14 cellular contexts compared by ENCODE assay signal in the genomic region with DNA sequence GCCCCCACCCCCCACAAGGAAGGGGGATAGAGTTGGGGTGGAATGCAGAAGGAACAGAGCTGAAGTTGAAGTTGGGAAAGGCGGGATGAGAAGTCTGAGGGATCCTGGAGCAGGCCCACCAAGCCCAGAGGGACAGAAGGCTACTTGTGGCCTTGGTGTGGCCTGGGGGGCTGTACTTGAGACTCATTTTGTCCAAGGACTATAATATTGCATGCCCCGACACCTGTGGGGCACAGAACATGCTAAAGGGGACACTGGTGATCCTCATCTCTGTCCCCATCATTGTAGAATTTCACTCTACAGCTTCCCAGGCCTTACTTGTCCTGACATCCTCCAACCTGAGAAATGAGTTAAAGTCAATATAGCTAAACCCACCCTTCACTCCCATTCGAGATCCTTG. TPM values are rescaled to one million over a fixed set of nuclear protein-coding genes. Genes with fewer than 3 reads are reported as not detected.
DNase-seq lines count a peak whose midpoint lies in the region; ATAC-seq, FAIRE-seq and TF ChIP-seq lines count a peak whose summit lies in the region.
"Had no signal": no experiment of that assay in that cellular context is flagged by ENCODE, and none has a peak within 500 bp of the region (broad histone marks: within the 10 kb centered on the region; RNA-seq: fewer than 3 reads in every experiment).

No MANE protein-coding gene starts in this region.

- no peak overlapping the region for H3K4me2 ChIP-seq in astrocyte (ENCODE audit: low read length)

- H3K36me3 ChIP-seq in astrocyte (ENCODE audit: insufficient read depth, low read length) (peaks cover 4% of the 10 kb centered on the region), thoracic aorta (no peaks in the 10 kb centered on the region)

- no peak for TF ChIP-seq CTCF in activated CD8-positive, alpha-beta T cell treated with anti-CD3 and anti-CD28 coated beads for 36 hours (IDR thresholded peaks at IDR 0.05)
- TF ChIP-seq CTCF in astrocyte (IDR thresholded peaks at IDR 0.05; ENCODE audit: insufficient read depth, low read depth, low read length) (no peak), thoracic aorta (IDR thresholded peaks at IDR 0.05) (no peak)

- H3K4me1 ChIP-seq in astrocyte (ENCODE audit: insufficient read depth, low read length) = peaks cover 14% of the 10 kb centered on the region
- H3K4me1 ChIP-seq in thoracic aorta (ENCODE audit: control insufficient read depth in 1 of 2, low read depth in 2 of 2) = peaks cover 11 to 51% of the 10 kb centered on the region in 2 donors

- H3K27me3 Mint-ChIP-seq in activated CD8-positive, alpha-beta T cell treated with anti-CD3 and anti-CD28 coated beads for 36 hours = peaks cover 43% of the 10 kb centered on the region
- peaks cover 46% of the 10 kb centered on the region for H3K27me3 Mint-ChIP-seq in activated CD8-positive, alpha-beta T cell treated with anti-CD3 and anti-CD28 coated beads, Interleukin-2, amount 10 ng/mL, durations not matched to agents 7 days and 5 days (ENCODE audit: low read depth)
- H3K27me3 Mint-ChIP-seq in astrocyte (ENCODE audit: low read depth, unreplicated experiment) = peaks cover 41% of the 10 kb centered on the region
- peaks cover 20% of the 10 kb centered on the region for H3K27me3 Mint-ChIP-seq in memory B cell

- no peak for FAIRE-seq in astrocyte (lab: Jason Lieb, UNC)

- intact Hi-C loops in activated CD8-positive, alpha-beta T cell treated with anti-CD3 and anti-CD28 coated beads for 36 hours (cut with micrococcal nuclease) = loop anchor here (2.0 to 5.0 kb wide), 3 partner anchors 14 to 76 kb away; no protein-coding TSS in a partner anchor

- H3K9me3 ChIP-seq in astrocyte (ENCODE audit: insufficient read depth, low read depth, low read length) = no peaks in the 10 kb centered on the region
- H3K9me3 ChIP-seq in thoracic aorta = no peaks in the 10 kb centered on the region

- no peak for DNase-seq in activated CD8-positive, alpha-beta T cell treated with anti-CD3 and anti-CD28 coated beads for 36 hours
- DNase-seq in activated CD8-positive, alpha-beta T cell treated with anti-CD3 and anti-CD28 coated beads, Interleukin-2, amount 10 ng/mL, durations not matched to agents 7 days and 5 days = no peak
- DNase-seq in astrocyte (ENCODE audit: low read depth) = no peak
- no peak for DNase-seq in memory B cell (ENCODE audit: low spot score in 2 of 2)
- DNase-seq in thoracic aorta (ENCODE audit: low spot score) = no peak
- DNase-seq in activated gamma-delta T cell treated with Interleukin-2 at 50 U/mL for 16 hours = no peak
- DNase-seq: HCEC 1CT, Karpas-422, mammary epithelial cell, NCI-H2227 treated with DMSO at 0.1 percent for 48 hours had no signal

- no peak overlapping the region for H3K4me3 ChIP-seq in astrocyte (ENCODE audit: insufficient read depth, low read depth, low read length)
- peak overlapping the region; percentile 70 for H3K4me3 ChIP-seq in thoracic aorta

- ATAC-seq in activated CD8-positive, alpha-beta T cell treated with anti-CD3 and anti-CD28 coated beads for 36 hours = no peak
- ATAC-seq in activated CD8-positive, alpha-beta T cell treated with anti-CD3 and anti-CD28 coated beads, Interleukin-2, amount 10 ng/mL, durations not matched to agents 7 days and 5 days = no peak
- ATAC-seq in memory B cell (ENCODE audit: low read depth) (no peak), thoracic aorta (ENCODE audit: insufficient number of reproducible peaks, low FRiP score, low read depth) (no peak), HG02571 (IDR thresholded peaks at IDR 0.05; ENCODE audit: unreplicated experiment) (no peak), GM19395 (IDR thresholded peaks at IDR 0.05; ENCODE audit: unreplicated experiment) (no peak)

- no peak overlapping the region for H3K9ac ChIP-seq in astrocyte (ENCODE audit: low read length)

- H3K27me3 ChIP-seq in astrocyte (ENCODE audit: insufficient read depth, low read length) (peaks cover 34% of the 10 kb centered on the region), thoracic aorta (replicated peaks; ENCODE audit: insufficient read depth) (no peaks in the 10 kb centered on the region)

- peak overlapping the region; percentile 10 for H3K4me3 Mint-ChIP-seq in activated CD8-positive, alpha-beta T cell treated with anti-CD3 and anti-CD28 coated beads for 36 hours
- H3K4me3 Mint-ChIP-seq in activated CD8-positive, alpha-beta T cell treated with anti-CD3 and anti-CD28 coated beads, Interleukin-2, amount 10 ng/mL, durations not matched to agents 7 days and 5 days = no peak overlapping the region
- H3K4me3 Mint-ChIP-seq in astrocyte (ENCODE audit: unreplicated experiment) (peak overlapping the region; percentile 76), memory B cell (peak overlapping the region; percentile 68)

- CTCF ChIA-PET in activated CD8-positive, alpha-beta T cell treated with anti-CD3 and anti-CD28 coated beads for 36 hours (lab: Charles Lee) = interaction anchor here (1.0 to 7.2 kb wide), 8 partner anchors 9 to 115 kb away, joined by 3 to 92 read pairs (median 14); a partner anchor contains a TSS
- CTCF ChIA-PET in activated CD8-positive, alpha-beta T cell treated with anti-CD3 and anti-CD28 coated beads, Interleukin-2, amount 10 ng/mL, durations not matched to agents 7 days and 5 days (lab: Charles Lee) = interaction anchor here (1.2 to 6.6 kb wide), 5 partner anchors 16 to 92 kb away, joined by 4 to 108 read pairs (median 34); no protein-coding TSS in a partner anchor

- no peaks in the 10 kb centered on the region for H3K36me3 Mint-ChIP-seq in activated CD8-positive, alpha-beta T cell treated with anti-CD3 and anti-CD28 coated beads for 36 hours (ENCODE audit: low read depth)
- no peaks in the 10 kb centered on the region for H3K36me3 Mint-ChIP-seq in activated CD8-positive, alpha-beta T cell treated with anti-CD3 and anti-CD28 coated beads, Interleukin-2, amount 10 ng/mL, durations not matched to agents 7 days and 5 days (ENCODE audit: low read depth)
- H3K36me3 Mint-ChIP-seq in astrocyte (ENCODE audit: low read depth, unreplicated experiment) = peaks cover 12% of the 10 kb centered on the region
- no peaks in the 10 kb centered on the region for H3K36me3 Mint-ChIP-seq in memory B cell

- no peak overlapping the region for H3K27ac Mint-ChIP-seq in activated CD8-positive, alpha-beta T cell treated with anti-CD3 and anti-CD28 coated beads for 36 hours
- no peak overlapping the region for H3K27ac Mint-ChIP-seq in activated CD8-positive, alpha-beta T cell treated with anti-CD3 and anti-CD28 coated beads, Interleukin-2, amount 10 ng/mL, durations not matched to agents 7 days and 5 days
- H3K27ac Mint-ChIP-seq in astrocyte (ENCODE audit: unreplicated experiment) = no peak overlapping the region
- no peak overlapping the region for H3K27ac Mint-ChIP-seq in memory B cell

- H3K27ac ChIP-seq in astrocyte (ENCODE audit: low read depth, low read length) = no peak overlapping the region
- H3K27ac ChIP-seq in thoracic aorta = peak overlapping the region; percentile 81 to 83

- POLR2A ChIA-PET in activated CD8-positive, alpha-beta T cell treated with anti-CD3 and anti-CD28 coated beads for 36 hours (lab: Charles Lee) = interaction anchor here (1.0 kb wide), 1 partner anchor 32 kb away, joined by 3 read pairs; no protein-coding TSS in a partner anchor
- POLR2A ChIA-PET in activated CD8-positive, alpha-beta T cell treated with anti-CD3 and anti-CD28 coated beads, Interleukin-2, amount 10 ng/mL, durations not matched to agents 7 days and 5 days (lab: Charles Lee) = interaction anchor here (2.8 kb wide), 1 partner anchor 14 kb away, joined by 7 read pairs; no protein-coding TSS in a partner anchor

- H3K79me2 ChIP-seq in astrocyte (ENCODE audit: insufficient read depth, low read length) = no peaks in the 10 kb centered on the region

- H2AFZ ChIP-seq in astrocyte (ENCODE audit: low read depth, low read length) = no peak overlapping the region

- peaks cover 36% of the 10 kb centered on the region for H4K20me1 ChIP-seq in astrocyte (ENCODE audit: insufficient read depth, low read length)

- H3K4me1 Mint-ChIP-seq in activated CD8-positive, alpha-beta T cell treated with anti-CD3 and anti-CD28 coated beads for 36 hours (ENCODE audit: low read depth) = peaks cover 24% of the 10 kb centered on the region
- H3K4me1 Mint-ChIP-seq in activated CD8-positive, alpha-beta T cell treated with anti-CD3 and anti-CD28 coated beads, Interleukin-2, amount 10 ng/mL, durations not matched to agents 7 days and 5 days (ENCODE audit: low read depth) = peaks cover 37% of the 10 kb centered on the region
- peaks cover 16% of the 10 kb centered on the region for H3K4me1 Mint-ChIP-seq in astrocyte (ENCODE audit: low read depth, unreplicated experiment)
- peaks cover 37% of the 10 kb centered on the region for H3K4me1 Mint-ChIP-seq in memory B cell

- H3K9me3 Mint-ChIP-seq in activated CD8-positive, alpha-beta T cell treated with anti-CD3 and anti-CD28 coated beads for 36 hours = no peaks in the 10 kb centered on the region
- H3K9me3 Mint-ChIP-seq in activated CD8-positive, alpha-beta T cell treated with anti-CD3 and anti-CD28 coated beads, Interleukin-2, amount 10 ng/mL, durations not matched to agents 7 days and 5 days (ENCODE audit: insufficient read depth) = no peaks in the 10 kb centered on the region
- H3K9me3 Mint-ChIP-seq in astrocyte (ENCODE audit: unreplicated experiment) = no peaks in the 10 kb centered on the region
- H3K9me3 Mint-ChIP-seq in memory B cell = no peaks in the 10 kb centered on the region

RNA-seq across cellular contexts. Expression of a gene that starts 1.3 kb away (rescaled TPM):
- total RNA-seq in activated CD8-positive, alpha-beta T cell treated with anti-CD3 and anti-CD28 coated beads for 36 hours = under 1 TPM; 0.60 to 0.65 TPM
- under 1 TPM; 0.50 to 0.55 TPM for total RNA-seq in activated CD8-positive, alpha-beta T cell treated with anti-CD3 and anti-CD28 coated beads, Interleukin-2, amount 10 ng/mL, durations not matched to agents 7 days and 5 days
- total RNA-seq in astrocyte (9.4 and 22.0 TPM in 2 replicates), thoracic aorta (100 to 1,000 TPM in 1 of 2 donors, 10 to 100 TPM in 1; 54.2 to 116 TPM)

RNA-seq across cellular contexts. Expression of a gene that starts 8.8 kb away (rescaled TPM):
- under 1 TPM in 1 of 2 experiments, not detected in 1; 0.32 TPM for total RNA-seq in activated CD8-positive, alpha-beta T cell treated with anti-CD3 and anti-CD28 coated beads for 36 hours
- total RNA-seq in activated CD8-positive, alpha-beta T cell treated with anti-CD3 and anti-CD28 coated beads, Interleukin-2, amount 10 ng/mL, durations not matched to agents 7 days and 5 days = not detected
- 0.18 TPM in 1 of 2 replicates, not detected in the other for total RNA-seq in astrocyte
- total RNA-seq in thoracic aorta = 1 to 10 TPM; 1.2 to 2.7 TPM
- total RNA-seq: A673, Daoy, mammary epithelial cell had no signal

RNA-seq across cellular contexts. Expression of a gene that starts 21.1 kb away (rescaled TPM):
- 1 to 10 TPM; 5.7 to 6.4 TPM for total RNA-seq in activated CD8-positive, alpha-beta T cell treated with anti-CD3 and anti-CD28 coated beads for 36 hours
- total RNA-seq in activated CD8-positive, alpha-beta T cell treated with anti-CD3 and anti-CD28 coated beads, Interleukin-2, amount 10 ng/mL, durations not matched to agents 7 days and 5 days = 1 to 10 TPM; 5.7 to 6.1 TPM
- 1.5 and 1.7 TPM in 2 replicates for total RNA-seq in astrocyte
- total RNA-seq in thoracic aorta = 10 to 100 TPM in 1 of 2 donors, 1 to 10 TPM in 1; 7.3 to 17.5 TPM

RNA-seq across cellular contexts. Expression of a gene that starts 39.4 kb away (rescaled TPM):
- total RNA-seq in activated CD8-positive, alpha-beta T cell treated with anti-CD3 and anti-CD28 coated beads for 36 hours = 1 to 10 TPM; 5.8 to 7.3 TPM
- total RNA-seq in activated CD8-positive, alpha-beta T cell treated with anti-CD3 and anti-CD28 coated beads, Interleukin-2, amount 10 ng/mL, durations not matched to agents 7 days and 5 days = 10 to 100 TPM in 1 of 2 experiments, 1 to 10 TPM in 1; 9.1 to 10.2 TPM
- total RNA-seq in astrocyte = 13.7 and 18.7 TPM in 2 replicates
- 10 to 100 TPM; 16.4 to 29.4 TPM for total RNA-seq in thoracic aorta
